8 cellular contexts compared by ENCODE assay signal in genomic region chr4:87423313-87424031, GRCh38. TPM values are rescaled to one million over a fixed set of nuclear protein-coding genes. Genes with fewer than 3 reads are reported as not detected.
DNase-seq lines count a peak whose midpoint lies in the region; ATAC-seq and TF ChIP-seq lines count a peak whose summit lies in the region.

No MANE protein-coding gene starts in this region.

- WGBS in mesodermal cell (ENCODE audit: insufficient coverage in 2 of 2), 2 experiments: 29 to 60% methylated on average over 1 to 2 of the region's 3 CpGs

- DNase-seq in NCI-H345 (lab: John Stamatoyannopoulos, UW) (peak; percentile 0), NCI-H345 treated with DMSO at 0.1 percent for 48 hours (lab: John Stamatoyannopoulos, UW; ENCODE audit: unreplicated experiment) (no peak), NCI-H2029 treated with DMSO at 0.1 percent for 48 hours (lab: John Stamatoyannopoulos, UW) (peak; percentile 12), MCF 10A (ENCODE audit: unreplicated experiment) (peak; percentile 37), activated gamma-delta T cell treated with Interleukin-2 at 50 U/mL for 16 hours (no peak), islet precursor cell (no peak)

- POLR2A ChIA-PET in MCF 10A (lab: Yijun Ruan, JAX): interaction anchor here (0.6 to 3.5 kb wide), 17 partner anchors 9 to 828 kb away, joined by 3 to 54 read pairs (median 5); partner anchors contain the start of gene HSD17B11

- no peaks in the 10 kb centered on the region for H3K9me3 Mint-ChIP-seq in MCF 10A (ENCODE audit: unreplicated experiment)

- H3K36me3 Mint-ChIP-seq in MCF 10A (ENCODE audit: insufficient read depth, unreplicated experiment): peaks cover 7% of the 10 kb centered on the region

- H3K27me3 Mint-ChIP-seq in MCF 10A (ENCODE audit: insufficient read depth, unreplicated experiment): no peaks in the 10 kb centered on the region

- peaks cover 9% of the 10 kb centered on the region for H3K4me1 Mint-ChIP-seq in MCF 10A (ENCODE audit: insufficient read depth, unreplicated experiment)

- TF ChIP-seq CTCF in MCF 10A (IDR thresholded peaks at IDR 0.05; ENCODE audit: unreplicated experiment): no peak

- ATAC-seq in GM21367 (IDR thresholded peaks at IDR 0.05; ENCODE audit: unreplicated experiment): no peak

- no peaks in the 10 kb centered on the region for H3K9me3 ChIP-seq in mesodermal cell (ENCODE audit: control insufficient read depth, low read length)

- H3K4me3 ChIP-seq in mesodermal cell (ENCODE audit: extremely low read depth, insufficient read depth, low read length, poor library complexity, severe bottlenecking): peak overlapping the region; percentile 60

- H3K27ac Mint-ChIP-seq in MCF 10A (ENCODE audit: low read depth, unreplicated experiment): peak overlapping the region; percentile 100

- no TSS peak for BruUV-seq in MCF 10A (replicated peaks; lab: Mats Ljungman, UMichigan)

- CTCF ChIA-PET in MCF 10A (lab: Yijun Ruan, JAX): interaction anchor here (1.4 to 1.6 kb wide), 2 partner anchors 41 to 48 kb away, joined by 3 to 6 read pairs; no protein-coding TSS in a partner anchor

- intact Hi-C loops in MCF 10A (cut with micrococcal nuclease): loop anchor here (5.0 kb wide), 1 partner anchor 66 kb away; no protein-coding TSS in a partner anchor

- no peak overlapping the region for H3K27ac ChIP-seq in mesodermal cell (ENCODE audit: low read depth, low read length, severe bottlenecking)

- H3K36me3 ChIP-seq in mesodermal cell (ENCODE audit: control insufficient read depth, insufficient read depth, low read length): no peaks in the 10 kb centered on the region

- H3K4me3 Mint-ChIP-seq in MCF 10A (ENCODE audit: unreplicated experiment): peak overlapping the region; percentile 98

- H3K4me1 ChIP-seq in mesodermal cell (ENCODE audit: control insufficient read depth, insufficient read depth, low read length, poor library complexity, severe bottlenecking): peaks cover 4% of the 10 kb centered on the region

RNA-seq across cellular contexts. Expression of gene NUDT9, which starts 1.1 kb away (rescaled TPM):
- total RNA-seq in MCF 10A (2022): 17.6 and 22.5 TPM in 2 replicates
- 25.7 TPM for polyA plus RNA-seq in mesodermal cell (2013, experiment 1 of 2)
- 31.0 TPM for polyA plus RNA-seq in mesodermal cell (2013, experiment 2 of 2)

RNA-seq across cellular contexts. Expression of gene HSD17B11, which starts 32.5 kb away (rescaled TPM):
- 4.3 and 4.8 TPM in 2 replicates for total RNA-seq in MCF 10A (2022)
- polyA plus RNA-seq in mesodermal cell (2013, experiment 1 of 2): 67.4 TPM
- polyA plus RNA-seq in mesodermal cell (2013, experiment 2 of 2): 79.0 TPM

Comparison
In these comparisons a context has a peak if more than half of its experiments do, and no peak if none do; other contexts are left out.
1. DNase-seq: peak in NCI-H345 (single experiment), NCI-H2029 treated with DMSO at 0.1 percent for 48 hours (single experiment) and MCF 10A (single experiment); none in NCI-H345 treated with DMSO at 0.1 percent for 48 hours (single experiment), activated gamma-delta T cell treated with Interleukin-2 at 50 U/mL for 16 hours (single experiment) and islet precursor cell (single experiment).